Comparison of ENCODE assay signal across 1 cellular context in genomic region chr1:58964880-58965279, GRCh38.
A peak's percentile ranks its signal among the peaks of the same experiment; 100 is the strongest.
TF ChIP-seq lines count a peak whose summit lies in the region.

No MANE protein-coding gene starts in this region.

TF ChIP-seq in HepG2, 621 proteins besides CTCF, POLR2A, EP300 and RAD21 (continued from another document and continues in another):
- TF ChIP-seq HINFP (CRISPR knock-in tag; IDR thresholded peaks at IDR 0.05; ENCODE audit: low read depth): no peak
- peak; percentile 45 for TF ChIP-seq GATAD2A (CRISPR knock-in tag; IDR thresholded peaks at IDR 0.05)
- no peak for TF ChIP-seq HMGXB3 (CRISPR knock-in tag; IDR thresholded peaks at IDR 0.05; ENCODE audit: borderline replicate concordance)
- no peak for TF ChIP-seq RNF219 (CRISPR knock-in tag; IDR thresholded peaks at IDR 0.05)
- 0 out of 2 replicates have a peak, but pooled peaks have one; percentile 31 for TF ChIP-seq FOXO1 (CRISPR knock-in tag; IDR thresholded peaks at IDR 0.05)
- TF ChIP-seq ZSCAN5A (CRISPR knock-in tag; IDR thresholded peaks at IDR 0.05; ENCODE audit: borderline replicate concordance): no peak
- TF ChIP-seq NAIF1 (CRISPR knock-in tag; IDR thresholded peaks at IDR 0.05; ENCODE audit: borderline replicate concordance): no peak
- no peak for TF ChIP-seq FOSL1 (CRISPR knock-in tag; IDR thresholded peaks at IDR 0.05; ENCODE audit: borderline replicate concordance)
- no peak for TF ChIP-seq HMG20B (CRISPR knock-in tag; conservative IDR thresholded peaks at IDR 0.05)
- peak; percentile 49 for TF ChIP-seq FOSL2 (CRISPR knock-in tag; IDR thresholded peaks at IDR 0.05)
- no peak for TF ChIP-seq PHF21A (CRISPR knock-in tag; IDR thresholded peaks at IDR 0.05)
- TF ChIP-seq CENPBD1 (CRISPR knock-in tag; IDR thresholded peaks at IDR 0.05; ENCODE audit: borderline replicate concordance, low read depth): no peak
- TF ChIP-seq FOXA3 (CRISPR knock-in tag; IDR thresholded peaks at IDR 0.05): 0 out of 2 replicates have a peak, but pooled peaks have one; percentile 14
- TF ChIP-seq ZNF280D (CRISPR knock-in tag; IDR thresholded peaks at IDR 0.05): no peak
- TF ChIP-seq ZNF678 (CRISPR knock-in tag; IDR thresholded peaks at IDR 0.05): no peak
- TF ChIP-seq ZNF558 (CRISPR knock-in tag; IDR thresholded peaks at IDR 0.05; ENCODE audit: borderline replicate concordance): no peak
- no peak for TF ChIP-seq TEAD2 (CRISPR knock-in tag; IDR thresholded peaks at IDR 0.05)
- TF ChIP-seq ZNF335 (CRISPR knock-in tag; IDR thresholded peaks at IDR 0.05): no peak
- peak; percentile 59 for TF ChIP-seq TFE3 (CRISPR knock-in tag; IDR thresholded peaks at IDR 0.05)
- 0 out of 2 replicates have a peak, but pooled peaks have one; percentile 38 for TF ChIP-seq CBX5 (CRISPR knock-in tag; IDR thresholded peaks at IDR 0.05; ENCODE audit: borderline replicate concordance)
- no peak for TF ChIP-seq MEF2D (CRISPR knock-in tag; IDR thresholded peaks at IDR 0.05)
- no peak for TF ChIP-seq ZC3H4 (CRISPR knock-in tag; IDR thresholded peaks at IDR 0.05; ENCODE audit: borderline replicate concordance)
- TF ChIP-seq ZNF644 (CRISPR knock-in tag; IDR thresholded peaks at IDR 0.05; ENCODE audit: low read depth): peak; percentile 47; the same call in 1 of the 2 replicates
- TF ChIP-seq KLF6 (CRISPR knock-in tag; IDR thresholded peaks at IDR 0.05): no peak
- TF ChIP-seq NR1H2 (CRISPR knock-in tag; IDR thresholded peaks at IDR 0.05; ENCODE audit: borderline replicate concordance, low read depth): no peak
- TF ChIP-seq KDM2A (CRISPR knock-in tag; IDR thresholded peaks at IDR 0.05; ENCODE audit: borderline replicate concordance, low read depth): no peak
- no peak for TF ChIP-seq MAFK (conservative IDR thresholded peaks at IDR 0.05 in 1 of 2, IDR thresholded peaks at IDR 0.05 in 1 of 2; ENCODE audit: low read length in 2 of 2)
- TF ChIP-seq ZNF691 (CRISPR knock-in tag; IDR thresholded peaks at IDR 0.05; ENCODE audit: borderline replicate concordance, low read depth): no peak
- TF ChIP-seq TEAD3 (CRISPR knock-in tag; optimal IDR thresholded peaks at IDR 0.05; ENCODE audit: borderline replicate concordance): peak; percentile 33
- peak; percentile 14; the same call in 1 of the 2 replicates for TF ChIP-seq THRA (CRISPR knock-in tag; IDR thresholded peaks at IDR 0.05; ENCODE audit: borderline replicate concordance)
- peak; percentile 95 for TF ChIP-seq ZNF121 (CRISPR knock-in tag; IDR thresholded peaks at IDR 0.05)
- peak; percentile 83 for TF ChIP-seq ZMYM3 (CRISPR knock-in tag; IDR thresholded peaks at IDR 0.05)
- no peak for TF ChIP-seq TFDP1 (CRISPR knock-in tag; IDR thresholded peaks at IDR 0.05; ENCODE audit: borderline replicate concordance)
- 0 out of 2 replicates have a peak, but pooled peaks have one; percentile 17 for TF ChIP-seq HDAC2 (CRISPR knock-in tag; IDR thresholded peaks at IDR 0.05)
- no peak for TF ChIP-seq ZBTB1 (CRISPR knock-in tag; IDR thresholded peaks at IDR 0.05; ENCODE audit: borderline replicate concordance)
- TF ChIP-seq ELF3 (CRISPR knock-in tag; IDR thresholded peaks at IDR 0.05): 0 out of 2 replicates have a peak, but pooled peaks have one; percentile 20
- TF ChIP-seq ZNF3 (CRISPR knock-in tag; IDR thresholded peaks at IDR 0.05): peak; percentile 49; the same call in 1 of the 2 replicates
- no peak for TF ChIP-seq JDP2 (CRISPR knock-in tag; IDR thresholded peaks at IDR 0.05; ENCODE audit: borderline replicate concordance)
- no peak for TF ChIP-seq ZNF44 (CRISPR knock-in tag; IDR thresholded peaks at IDR 0.05)
- peak; percentile 57 for TF ChIP-seq HNF4A (CRISPR knock-in tag; IDR thresholded peaks at IDR 0.05)
